ENCODE assay signal across 8 cellular contexts in the genomic region with DNA sequence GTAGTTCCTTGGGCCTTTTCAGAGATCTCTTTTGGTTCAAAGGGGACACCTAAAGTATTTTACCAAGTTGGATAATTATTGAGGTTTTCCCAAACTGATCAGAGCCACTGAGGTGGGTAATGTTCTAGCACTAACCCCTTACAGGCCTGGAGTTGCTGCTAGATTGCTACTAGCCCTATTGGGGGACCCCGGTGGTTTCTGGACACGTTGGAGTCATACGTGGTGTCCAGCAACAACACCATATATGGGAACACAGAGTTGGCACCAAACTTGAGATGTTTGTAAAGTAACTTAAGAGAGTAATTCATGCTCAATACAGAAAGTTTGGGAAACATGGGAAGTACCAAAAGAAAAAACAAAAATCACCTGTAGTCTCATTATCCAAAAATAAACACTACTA. TPM values are rescaled to one million over a fixed set of nuclear protein-coding genes. Genes with fewer than 3 reads are reported as not detected.
DNase-seq lines count a peak whose midpoint lies in the region; ATAC-seq and TF ChIP-seq lines count a peak whose summit lies in the region.

No MANE protein-coding gene starts in this region.

- no peaks in the 10 kb centered on the region for H3K79me2 ChIP-seq in mesendoderm (ENCODE audit: control insufficient read depth, insufficient read depth, low read length)

- H3K4me1 ChIP-seq in mesendoderm (ENCODE audit: control insufficient read depth, low read depth, low read length) = no peaks in the 10 kb centered on the region
- H3K4me1 ChIP-seq in uterus = no peaks in the 10 kb centered on the region

- no peaks in the 10 kb centered on the region for H3K27me3 ChIP-seq in mesendoderm (ENCODE audit: insufficient read depth, low read length, poor library complexity)
- no peaks in the 10 kb centered on the region for H3K27me3 ChIP-seq in uterus

- H3K27ac ChIP-seq in mesendoderm (ENCODE audit: low read depth, low read length) (no peak overlapping the region), uterus (peak overlapping the region; percentile 89 to 93)

- intact Hi-C loops in uterus (cut with DNase I; ENCODE audit: low total_unique reads) = no loop called here

- H2BK5ac ChIP-seq in mesendoderm (ENCODE audit: low read length) = no peak overlapping the region

- H3K27me3 Mint-ChIP-seq in chondrocyte (ENCODE audit: low read depth) = no peaks in the 10 kb centered on the region

- H3K36me3 ChIP-seq in mesendoderm (ENCODE audit: control insufficient read depth, insufficient read depth, low read length) = no peaks in the 10 kb centered on the region
- H3K36me3 ChIP-seq in uterus = no peaks in the 10 kb centered on the region

- H2AK5ac ChIP-seq in mesendoderm (ENCODE audit: low read length) = no peak overlapping the region

- no peak overlapping the region for H4K5ac ChIP-seq in mesendoderm (ENCODE audit: low read length)

- no peak overlapping the region for H4K8ac ChIP-seq in mesendoderm (ENCODE audit: low read depth, low read length)

- no peak overlapping the region for H3K4ac ChIP-seq in mesendoderm (ENCODE audit: low read depth, low read length)

- peak overlapping the region; percentile 74 for H3K56ac ChIP-seq in mesendoderm (ENCODE audit: low read length)

- no peaks in the 10 kb centered on the region for H3K79me1 ChIP-seq in mesendoderm (ENCODE audit: low read length)

- ATAC-seq in HG02571 (IDR thresholded peaks at IDR 0.05; ENCODE audit: unreplicated experiment) (no peak), HG03039 (IDR thresholded peaks at IDR 0.05; ENCODE audit: unreplicated experiment) (no peak)

- H3K4me3 ChIP-seq in Jurkat, Clone E6-1 (ENCODE audit: low read length) = peak overlapping the region; percentile 93
- H3K4me3 ChIP-seq in mesendoderm (ENCODE audit: low read length) (no peak overlapping the region), uterus (peak overlapping the region; percentile 67 to 82)

- no peak overlapping the region for H3K23ac ChIP-seq in mesendoderm (ENCODE audit: low read length)

- H3K4me1 Mint-ChIP-seq in chondrocyte (ENCODE audit: low read depth) = peaks cover 17% of the 10 kb centered on the region

- peak overlapping the region; percentile 92 for H3K4me2 ChIP-seq in mesendoderm (ENCODE audit: low read length)

- H3K4me3 Mint-ChIP-seq in chondrocyte (ENCODE audit: unreplicated experiment) = peak overlapping the region; percentile 84

- H2BK15ac ChIP-seq in mesendoderm (replicated peaks; ENCODE audit: low read depth) = no peak overlapping the region

- H3K27ac Mint-ChIP-seq in chondrocyte (ENCODE audit: unreplicated experiment) = peak overlapping the region; percentile 99

- H3K36me3 Mint-ChIP-seq in chondrocyte (ENCODE audit: low read depth) = no peaks in the 10 kb centered on the region

- H3K9me3 Mint-ChIP-seq in chondrocyte (ENCODE audit: low read depth) = no peaks in the 10 kb centered on the region

- TF ChIP-seq POLR2A in uterus (IDR thresholded peaks at IDR 0.05) = no peak

- WGBS in mesendoderm (ENCODE audit: extremely low coverage, insufficient coverage, low lambda C conversion rate) = no CpG with 5 or more reads among the region's 3 CpGs

- H2BK120ac ChIP-seq in mesendoderm (ENCODE audit: low read depth, low read length) = no peak overlapping the region

- peak overlapping the region; percentile 68 for H3K9ac ChIP-seq in mesendoderm (ENCODE audit: low read length)

- DNase-seq in AG09319 (ENCODE audit: extremely low read depth, low read depth) = peak; percentile 12
- no peak for DNase-seq in Jurkat, Clone E6-1 (ENCODE audit: low read depth, low spot score)
- no peak for DNase-seq in chondrocyte (ENCODE audit: low spot score)
- no peak for DNase-seq in mesendoderm
- DNase-seq in uterus = peak in 1 of 2 donors; percentile 28
- no peak for DNase-seq in HUDEP-2 (lab: John Stamatoyannopoulos, UW; ENCODE audit: unreplicated experiment in 76 of 76)

- TF ChIP-seq CTCF in AG09319 (IDR thresholded peaks at IDR 0.05; ENCODE audit: low read depth, low read length) (no peak), chondrocyte (IDR thresholded peaks at IDR 0.05) (no peak), uterus (IDR thresholded peaks at IDR 0.05) (no peak)

- H3K18ac ChIP-seq in mesendoderm (ENCODE audit: low read length) = no peak overlapping the region

- H3K9me3 ChIP-seq in uterus = no peaks in the 10 kb centered on the region

RNA-seq across cellular contexts. Expression of a gene that starts 0.6 kb away (rescaled TPM):
- polyA plus RNA-seq in Jurkat, Clone E6-1 (2012; ENCODE audit: insufficient read depth, insufficient read length) = 7.6 TPM
- total RNA-seq in chondrocyte = 7.0 to 13.8 TPM (median 9.3 TPM) in 3 replicates
- 0.56 TPM for polyA plus RNA-seq in mesendoderm (2013, experiment 1 of 2)
- 0.55 TPM for polyA plus RNA-seq in mesendoderm (2013, experiment 2 of 2)
- total RNA-seq in uterus = 10 to 100 TPM; 14.0 to 22.0 (median 15.0) TPM

RNA-seq across cellular contexts. Expression of a gene that starts 0.7 kb away (rescaled TPM):
- polyA plus RNA-seq in Jurkat, Clone E6-1 (2012; ENCODE audit: insufficient read depth, insufficient read length) = 27.0 TPM
- 18.0 to 21.0 TPM (median 19.3 TPM) in 3 replicates for total RNA-seq in chondrocyte
- polyA plus RNA-seq in mesendoderm (2013, experiment 1 of 2) = 3.2 TPM
- polyA plus RNA-seq in mesendoderm (2013, experiment 2 of 2) = 3.1 TPM
- 100 to 1,000 TPM in 1 of 4 donors, 10 to 100 TPM in 2, under 1 TPM in 1; 0.59 to 285 (median 14.0) TPM for total RNA-seq in uterus
